7 cellular contexts compared by ENCODE assay signal in the genomic region with DNA sequence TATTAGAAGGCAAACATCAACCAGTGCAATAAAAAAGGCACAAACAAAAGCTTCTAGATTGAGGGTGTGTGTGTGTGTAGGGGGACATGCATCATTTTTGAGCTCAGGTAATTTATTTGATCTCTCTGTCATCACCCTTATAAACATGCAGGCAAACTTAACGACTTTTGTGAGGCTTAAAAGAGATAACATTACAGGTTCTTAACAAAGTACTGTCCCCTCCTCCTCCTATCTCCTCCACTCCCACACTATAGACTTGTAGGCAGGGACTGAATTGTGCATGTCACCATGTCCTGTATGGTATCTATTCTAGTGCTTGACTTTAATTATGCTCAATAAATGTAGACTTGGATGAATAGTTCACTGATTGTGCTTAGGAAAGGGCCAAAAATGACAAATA.
"Had no signal": no experiment of that assay in that cellular context is flagged by ENCODE, and none has a peak within 500 bp of the region (broad histone marks: within the 10 kb centered on the region; RNA-seq: fewer than 3 reads in every experiment).

No MANE protein-coding gene starts in this region.

- H3K4me3 Mint-ChIP-seq: IgD-negative memory B cell had no signal

- H3K36me3 Mint-ChIP-seq: IgD-negative memory B cell had no signal

- ATAC-seq: HepG2, K562 had no signal

- H3K27ac Mint-ChIP-seq: IgD-negative memory B cell had no signal

- H3K4me3 ChIP-seq: K562 had no signal

- DNase-seq: IMR-90, KBM-7, KG1 had no signal

- H3K9me3 Mint-ChIP-seq: IgD-negative memory B cell had no signal

- H3K4me1 Mint-ChIP-seq: IgD-negative memory B cell had no signal

- H3K27ac ChIP-seq: HL-60 had no signal
